ENCODE assay signal across 1 cellular context in genomic region chr6:154786144-154786868, GRCh38.
TF ChIP-seq lines count a peak whose summit lies in the region.

No MANE protein-coding gene starts in this region.

TF ChIP-seq in HepG2, 621 proteins besides CTCF, POLR2A, EP300 and RAD21:
- TF ChIP-seq RBM22 (optimal IDR thresholded peaks at IDR 0.05; ENCODE audit: low read length) (peak; percentile 61), KDM3A (CRISPR knock-in tag; IDR thresholded peaks at IDR 0.05; ENCODE audit: low read depth) (no peak), KDM6A (CRISPR knock-in tag; IDR thresholded peaks at IDR 0.05; ENCODE audit: low read depth) (no peak)
TF ChIP-seq in HepG2: peak in this region for 1.
